12 cellular contexts compared by ENCODE assay signal in the genomic region with DNA sequence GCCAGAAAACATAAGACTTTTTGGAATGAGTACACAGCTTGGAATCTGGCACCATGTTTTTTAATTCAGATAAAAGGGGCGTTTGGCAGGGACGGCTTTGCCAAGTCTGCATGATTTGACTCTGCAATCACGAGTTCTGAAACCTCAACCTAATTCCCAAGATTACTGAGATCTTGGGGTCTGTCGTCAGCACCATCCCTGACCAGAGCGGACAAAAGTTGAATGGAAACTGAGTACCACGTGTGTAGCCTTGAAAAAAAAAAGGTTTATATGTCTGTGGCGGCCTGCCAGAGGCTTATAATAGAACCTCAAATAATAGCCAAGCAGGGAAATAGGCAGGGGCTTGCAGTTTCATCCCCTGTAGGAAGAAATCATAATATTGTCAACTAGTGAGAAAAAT.
A peak's percentile ranks its signal among the peaks of the same experiment; 100 is the strongest.
DNase-seq lines count a peak whose midpoint lies in the region; ATAC-seq and TF ChIP-seq lines count a peak whose summit lies in the region.
"Had no signal": no experiment of that assay in that cellular context is flagged by ENCODE, and none has a peak within 500 bp of the region (broad histone marks: within the 10 kb centered on the region; RNA-seq: fewer than 3 reads in every experiment).

No MANE protein-coding gene starts in this region.

- intact Hi-C loops in right cardiac atrium (cut with DNase I) = loop anchor here in 1 of 4 donors (10.0 kb wide), 1 partner anchor 93 kb away; no protein-coding TSS in a partner anchor
- intact Hi-C loops in activated T-helper 2 cell treated with anti-CD3 and anti-CD28 coated beads, Interferon-gamma antibody, Interleukin-2, Interleukin-4, amounts not matched to agents 10 μg/mL and 5 μg/mL and 100 μg/mL, durations not matched to agents 14 hours and 24 hours and 36 hours (cut with micrococcal nuclease) = no loop called here

- TF ChIP-seq CTCF in HFF-Myc (IDR thresholded peaks at IDR 0.05; ENCODE audit: low read depth, low read length, missing control alignments) (no peak), astrocyte of the spinal cord (IDR thresholded peaks at IDR 0.05; ENCODE audit: low read depth, low read length) (no peak)

- H3K27me3 Mint-ChIP-seq in activated T-helper 2 cell treated with anti-CD3 and anti-CD28 coated beads, Interferon-gamma antibody, Interleukin-2, Interleukin-4, amounts not matched to agents 10 μg/mL and 5 μg/mL and 100 μg/mL, durations not matched to agents 14 hours and 24 hours and 36 hours (ENCODE audit: low read depth) = peaks cover 9% of the 10 kb centered on the region

- 8% methylated on average over 7 of the region's 7 CpGs for WGBS in right cardiac atrium

- no peaks in the 10 kb centered on the region for H3K9me3 Mint-ChIP-seq in activated T-helper 2 cell treated with anti-CD3 and anti-CD28 coated beads, Interferon-gamma antibody, Interleukin-2, Interleukin-4, amounts not matched to agents 10 μg/mL and 5 μg/mL and 100 μg/mL, durations not matched to agents 14 hours and 24 hours and 36 hours

- in situ Hi-C loops in astrocyte of the spinal cord (cut with HindIII; ENCODE audit: low sequenced_read_pairs) = no loop called here

- no peak overlapping the region for H3K4me3 Mint-ChIP-seq in activated T-helper 2 cell treated with anti-CD3 and anti-CD28 coated beads, Interferon-gamma antibody, Interleukin-2, Interleukin-4, amounts not matched to agents 10 μg/mL and 5 μg/mL and 100 μg/mL, durations not matched to agents 14 hours and 24 hours and 36 hours (ENCODE audit: low read depth)

- DNase-seq in HFF-Myc (ENCODE audit: extremely low read depth, low read depth) (peak; percentile 11), astrocyte of the spinal cord (ENCODE audit: low read depth, low spot score) (peak; percentile 88), right cardiac atrium (peak in 2 of 3 donors; percentile 30 to 66), stromal cell of bone marrow (ENCODE audit: low read depth) (peak; percentile 79), RKO (ENCODE audit: low spot score) (no peak), SIG-M5 treated with dmso at 0.1 percent for 504 hours (lab: John Stamatoyannopoulos, UW; ENCODE audit: unreplicated experiment) (no peak)
- DNase-seq in activated T-helper 2 cell treated with anti-CD3 and anti-CD28 coated beads, Interferon-gamma antibody, Interleukin-2, Interleukin-4, amounts not matched to agents 10 μg/mL and 5 μg/mL and 100 μg/mL, durations not matched to agents 14 hours and 24 hours and 36 hours (ENCODE audit: low spot score) = no peak
- DNase-seq: midbrain, small intestine had no signal

- H3K27ac ChIP-seq in right cardiac atrium (ENCODE audit: low read length) = peak overlapping the region; percentile 17

- no peaks in the 10 kb centered on the region for H3K36me3 Mint-ChIP-seq in activated T-helper 2 cell treated with anti-CD3 and anti-CD28 coated beads, Interferon-gamma antibody, Interleukin-2, Interleukin-4, amounts not matched to agents 10 μg/mL and 5 μg/mL and 100 μg/mL, durations not matched to agents 14 hours and 24 hours and 36 hours (ENCODE audit: low read depth)

- ATAC-seq in right cardiac atrium = peak; percentile 73 to 83
- no peak for ATAC-seq in SK-N-SH treated with all-trans-retinoic acid at 6 μM for 48 hours
- ATAC-seq: K562, Panc1 had no signal

- peaks cover 15% of the 10 kb centered on the region for H3K4me1 Mint-ChIP-seq in activated T-helper 2 cell treated with anti-CD3 and anti-CD28 coated beads, Interferon-gamma antibody, Interleukin-2, Interleukin-4, amounts not matched to agents 10 μg/mL and 5 μg/mL and 100 μg/mL, durations not matched to agents 14 hours and 24 hours and 36 hours (ENCODE audit: low read depth)

- no peak overlapping the region for H3K4me3 ChIP-seq in HFF-Myc (replicated peaks; ENCODE audit: low read depth, low read length)
- no peak overlapping the region for H3K4me3 ChIP-seq in astrocyte of the spinal cord (ENCODE audit: low read depth, low read length)
- no peak overlapping the region for H3K4me3 ChIP-seq in right cardiac atrium (ENCODE audit: low read length)
- H3K4me3 ChIP-seq: K562 had no signal

- H3K4me1 ChIP-seq in right cardiac atrium (ENCODE audit: control insufficient read depth, insufficient read depth, low read length) = peaks cover 3% of the 10 kb centered on the region

- no peaks in the 10 kb centered on the region for H3K27me3 ChIP-seq in right cardiac atrium (ENCODE audit: control insufficient read depth, insufficient read depth)

- peaks cover 2% of the 10 kb centered on the region for H3K9me3 ChIP-seq in right cardiac atrium (ENCODE audit: control insufficient read depth, low read length)

- H3K27ac Mint-ChIP-seq in activated T-helper 2 cell treated with anti-CD3 and anti-CD28 coated beads, Interferon-gamma antibody, Interleukin-2, Interleukin-4, amounts not matched to agents 10 μg/mL and 5 μg/mL and 100 μg/mL, durations not matched to agents 14 hours and 24 hours and 36 hours = no peak overlapping the region

TF ChIP-seq in SK-N-SH treated with all-trans-retinoic acid at 6 μM for 48 hours, 23 proteins besides CTCF, POLR2A, EP300 and RAD21:
- no peak for TF ChIP-seq CSDC2 (CRISPR knock-in tag; IDR thresholded peaks at IDR 0.05)
- no peak for TF ChIP-seq GLIS3 (CRISPR knock-in tag; IDR thresholded peaks at IDR 0.05)
- no peak for TF ChIP-seq ZNF8 (CRISPR knock-in tag; IDR thresholded peaks at IDR 0.05)
- no peak for TF ChIP-seq ZNF70 (CRISPR knock-in tag; IDR thresholded peaks at IDR 0.05)
- TF ChIP-seq, protein P1, sequence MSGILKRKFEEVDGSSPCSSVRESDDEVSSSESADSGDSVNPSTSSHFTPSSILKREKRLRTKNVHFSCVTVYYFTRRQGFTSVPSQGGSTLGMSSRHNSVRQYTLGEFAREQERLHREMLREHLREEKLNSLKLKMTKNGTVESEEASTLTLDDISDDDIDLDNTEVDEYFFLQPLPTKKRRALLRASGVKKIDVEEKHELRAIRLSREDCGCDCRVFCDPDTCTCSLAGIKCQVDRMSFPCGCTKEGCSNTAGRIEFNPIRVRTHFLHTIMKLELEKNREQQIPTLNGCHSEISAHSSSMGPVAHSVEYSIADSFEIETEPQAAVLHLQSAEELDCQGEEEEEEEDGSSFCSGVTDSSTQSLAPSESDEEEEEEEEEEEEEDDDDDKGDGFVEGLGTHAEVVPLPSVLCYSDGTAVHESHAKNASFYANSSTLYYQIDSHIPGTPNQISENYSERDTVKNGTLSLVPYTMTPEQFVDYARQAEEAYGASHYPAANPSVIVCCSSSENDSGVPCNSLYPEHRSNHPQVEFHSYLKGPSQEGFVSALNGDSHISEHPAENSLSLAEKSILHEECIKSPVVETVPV (CRISPR knock-in tag; IDR thresholded peaks at IDR 0.05) = no peak
- TF ChIP-seq ZFP30 (CRISPR knock-in tag; IDR thresholded peaks at IDR 0.05) = no peak
- TF ChIP-seq OSR1 (CRISPR knock-in tag; IDR thresholded peaks at IDR 0.05) = no peak
- no peak for TF ChIP-seq ZC3H10 (CRISPR knock-in tag; IDR thresholded peaks at IDR 0.05)
- no peak for TF ChIP-seq BACH2 (CRISPR knock-in tag; IDR thresholded peaks at IDR 0.05; ENCODE audit: borderline replicate concordance)
- TF ChIP-seq RARB (CRISPR knock-in tag; IDR thresholded peaks at IDR 0.05) = no peak
- TF ChIP-seq, protein P2, sequence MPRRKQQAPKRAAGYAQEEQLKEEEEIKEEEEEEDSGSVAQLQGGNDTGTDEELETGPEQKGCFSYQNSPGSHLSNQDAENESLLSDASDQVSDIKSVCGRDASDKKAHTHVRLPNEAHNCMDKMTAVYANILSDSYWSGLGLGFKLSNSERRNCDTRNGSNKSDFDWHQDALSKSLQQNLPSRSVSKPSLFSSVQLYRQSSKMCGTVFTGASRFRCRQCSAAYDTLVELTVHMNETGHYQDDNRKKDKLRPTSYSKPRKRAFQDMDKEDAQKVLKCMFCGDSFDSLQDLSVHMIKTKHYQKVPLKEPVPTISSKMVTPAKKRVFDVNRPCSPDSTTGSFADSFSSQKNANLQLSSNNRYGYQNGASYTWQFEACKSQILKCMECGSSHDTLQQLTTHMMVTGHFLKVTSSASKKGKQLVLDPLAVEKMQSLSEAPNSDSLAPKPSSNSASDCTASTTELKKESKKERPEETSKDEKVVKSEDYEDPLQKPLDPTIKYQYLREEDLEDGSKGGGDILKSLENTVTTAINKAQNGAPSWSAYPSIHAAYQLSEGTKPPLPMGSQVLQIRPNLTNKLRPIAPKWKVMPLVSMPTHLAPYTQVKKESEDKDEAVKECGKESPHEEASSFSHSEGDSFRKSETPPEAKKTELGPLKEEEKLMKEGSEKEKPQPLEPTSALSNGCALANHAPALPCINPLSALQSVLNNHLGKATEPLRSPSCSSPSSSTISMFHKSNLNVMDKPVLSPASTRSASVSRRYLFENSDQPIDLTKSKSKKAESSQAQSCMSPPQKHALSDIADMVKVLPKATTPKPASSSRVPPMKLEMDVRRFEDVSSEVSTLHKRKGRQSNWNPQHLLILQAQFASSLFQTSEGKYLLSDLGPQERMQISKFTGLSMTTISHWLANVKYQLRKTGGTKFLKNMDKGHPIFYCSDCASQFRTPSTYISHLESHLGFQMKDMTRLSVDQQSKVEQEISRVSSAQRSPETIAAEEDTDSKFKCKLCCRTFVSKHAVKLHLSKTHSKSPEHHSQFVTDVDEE (CRISPR knock-in tag; IDR thresholded peaks at IDR 0.05) = no peak
- no peak for TF ChIP-seq SNAI2 (CRISPR knock-in tag; IDR thresholded peaks at IDR 0.05)
- TF ChIP-seq ISL1 (CRISPR knock-in tag; IDR thresholded peaks at IDR 0.05) = no peak
- TF ChIP-seq, protein P3, sequence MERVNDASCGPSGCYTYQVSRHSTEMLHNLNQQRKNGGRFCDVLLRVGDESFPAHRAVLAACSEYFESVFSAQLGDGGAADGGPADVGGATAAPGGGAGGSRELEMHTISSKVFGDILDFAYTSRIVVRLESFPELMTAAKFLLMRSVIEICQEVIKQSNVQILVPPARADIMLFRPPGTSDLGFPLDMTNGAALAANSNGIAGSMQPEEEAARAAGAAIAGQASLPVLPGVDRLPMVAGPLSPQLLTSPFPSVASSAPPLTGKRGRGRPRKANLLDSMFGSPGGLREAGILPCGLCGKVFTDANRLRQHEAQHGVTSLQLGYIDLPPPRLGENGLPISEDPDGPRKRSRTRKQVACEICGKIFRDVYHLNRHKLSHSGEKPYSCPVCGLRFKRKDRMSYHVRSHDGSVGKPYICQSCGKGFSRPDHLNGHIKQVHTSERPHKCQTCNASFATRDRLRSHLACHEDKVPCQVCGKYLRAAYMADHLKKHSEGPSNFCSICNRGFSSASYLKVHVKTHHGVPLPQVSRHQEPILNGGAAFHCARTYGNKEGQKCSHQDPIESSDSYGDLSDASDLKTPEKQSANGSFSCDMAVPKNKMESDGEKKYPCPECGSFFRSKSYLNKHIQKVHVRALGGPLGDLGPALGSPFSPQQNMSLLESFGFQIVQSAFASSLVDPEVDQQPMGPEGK (CRISPR knock-in tag; IDR thresholded peaks at IDR 0.05; ENCODE audit: borderline replicate concordance) = no peak
- no peak for TF ChIP-seq TOX (CRISPR knock-in tag; IDR thresholded peaks at IDR 0.05; ENCODE audit: borderline replicate concordance)
- no peak for TF ChIP-seq ZNF565 (CRISPR knock-in tag; conservative IDR thresholded peaks at IDR 0.05; ENCODE audit: low read depth)

Comparison
In these comparisons a context has a peak if more than half of its experiments do, and no peak if none do; other contexts are left out.
1. DNase-seq: peak in HFF-Myc (single experiment), astrocyte of the spinal cord (single experiment), right cardiac atrium (2 of 3) and stromal cell of bone marrow (single experiment); none in RKO (single experiment), activated T-helper 2 cell treated with anti-CD3 and anti-CD28 coated beads, Interferon-gamma antibody, Interleukin-2, Interleukin-4, amounts not matched to agents 10 μg/mL and 5 μg/mL and 100 μg/mL, durations not matched to agents 14 hours and 24 hours and 36 hours (single experiment) and SIG-M5 treated with dmso at 0.1 percent for 504 hours (single experiment).